13 cellular contexts compared by ENCODE assay signal in the genomic region with DNA sequence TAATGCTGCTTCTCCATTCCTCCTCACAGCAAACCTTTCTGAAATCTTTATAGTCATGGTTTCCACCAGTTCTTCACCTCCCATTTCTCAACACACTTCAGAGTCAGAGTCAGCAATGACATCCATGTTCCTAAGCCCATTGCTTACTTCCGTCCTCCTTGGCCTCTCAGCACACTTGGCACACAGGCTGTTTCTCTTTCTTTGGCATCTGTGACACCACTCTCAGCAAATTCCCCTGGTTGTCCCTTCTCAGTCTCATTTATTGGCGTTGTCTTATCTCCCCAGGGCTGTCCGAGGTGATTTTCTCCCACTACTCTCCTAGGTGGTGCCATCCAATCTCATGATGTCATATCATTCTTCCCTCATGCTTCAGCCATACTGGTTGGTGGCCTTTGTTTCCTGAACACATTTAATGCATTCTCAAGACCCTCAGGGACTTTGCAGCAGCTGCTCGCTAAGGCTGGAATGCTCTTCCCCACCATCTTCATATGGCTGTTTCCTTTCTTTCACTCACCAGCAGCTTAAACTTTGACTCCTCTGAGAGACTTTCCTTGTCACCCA.
"Had no signal": no experiment of that assay in that cellular context is flagged by ENCODE, and none has a peak within 500 bp of the region (broad histone marks: within the 10 kb centered on the region; RNA-seq: fewer than 3 reads in every experiment).

No MANE protein-coding gene starts in this region.

- H3K4me1 ChIP-seq: colonic mucosa had no signal

- H3K27ac ChIP-seq: colonic mucosa, foreskin keratinocyte, psoas muscle, skin epidermis, stomach had no signal

- H3K36me3 ChIP-seq: colonic mucosa, stomach had no signal

- ATAC-seq: foreskin keratinocyte, heart left ventricle, psoas muscle, sciatic nerve had no signal

- H3K9me3 ChIP-seq: colonic mucosa, heart left ventricle, psoas muscle, stomach had no signal

- DNase-seq: colonic mucosa; dermis blood vessel endothelial cell; foreskin keratinocyte; heart left ventricle; hypothalamus; kidney glomerular epithelial cell; naive B cell; psoas muscle; stimulated activated CD4-positive, alpha-beta T cell treated with anti-CD3 and anti-CD28 coated beads, Interleukin-12 subunit alpha, Interleukin-12 subunit beta, amount 100 ng/mL, for 4 hours; stimulated activated naive CD4-positive, alpha-beta T cell; stomach had no signal

- H3K27me3 ChIP-seq: colonic mucosa, foreskin keratinocyte, heart left ventricle, stomach had no signal

- H3K4me3 ChIP-seq: colonic mucosa, heart left ventricle, psoas muscle, skin epidermis, stomach had no signal
